Comparison of ENCODE assay signal across 8 cellular contexts in the genomic region with DNA sequence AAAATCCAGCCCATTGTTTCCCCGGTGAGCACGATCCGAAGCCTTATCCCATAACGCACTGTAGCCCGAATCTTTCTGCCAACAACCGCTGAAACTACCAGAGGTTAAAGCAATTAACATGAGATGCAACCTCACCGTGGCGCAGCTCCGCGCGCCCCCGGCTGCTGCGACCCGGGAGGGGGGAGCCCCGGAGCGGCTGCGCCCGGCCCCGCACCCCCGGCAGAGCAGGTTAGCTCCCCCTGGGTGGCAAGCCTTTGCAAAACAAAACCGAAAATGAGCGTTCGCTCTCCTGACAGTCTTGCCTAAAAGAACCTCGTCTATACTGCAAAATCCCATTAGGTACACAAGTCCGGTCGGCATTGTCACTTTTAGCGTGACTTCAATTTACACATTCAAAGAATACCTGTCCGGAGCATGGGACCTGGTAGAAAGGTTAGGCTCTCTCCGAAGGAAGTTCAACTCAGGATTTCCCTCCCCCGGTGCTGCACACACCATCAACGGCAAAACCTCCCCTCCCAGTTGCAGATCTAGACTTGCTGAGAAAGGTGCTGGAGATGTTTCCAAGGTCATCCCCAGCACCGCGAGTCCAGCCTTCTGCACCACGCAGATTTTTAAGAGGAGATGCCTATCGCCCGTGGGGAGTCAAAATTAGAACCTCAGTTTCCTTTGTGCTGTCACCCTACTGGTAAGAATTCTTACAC.
DNase-seq lines count a peak whose midpoint lies in the region; ATAC-seq and TF ChIP-seq lines count a peak whose summit lies in the region.

No MANE protein-coding gene starts in this region.

- H3K27ac Mint-ChIP-seq in Calu3 (ENCODE audit: unreplicated experiment), result no peak overlapping the region
- H3K27ac Mint-ChIP-seq in WTC11, result no peak overlapping the region

- no peaks in the 10 kb centered on the region for H3K79me2 ChIP-seq in mammary epithelial cell (ENCODE audit: insufficient read depth, low read length)

- dilution Hi-C loops in mammary epithelial cell (cut with HindIII; ENCODE audit: low sequenced_read_pairs), result no loop called here

- H3K36me3 Mint-ChIP-seq in Calu3 (ENCODE audit: insufficient read depth, unreplicated experiment), result peaks cover 9% of the 10 kb centered on the region
- H3K36me3 Mint-ChIP-seq in WTC11, result no peaks in the 10 kb centered on the region

- H3K9ac ChIP-seq in HUES6 (ENCODE audit: low read length) (peak overlapping the region; percentile 4), mammary epithelial cell (ENCODE audit: insufficient read depth, low read length) (peak overlapping the region; percentile 52)

- no peaks in the 10 kb centered on the region for H3K36me3 ChIP-seq in HUES6 (ENCODE audit: control insufficient read depth, insufficient read depth, low read length)
- H3K36me3 ChIP-seq in mammary epithelial cell (ENCODE audit: insufficient read depth, low read length), result no peaks in the 10 kb centered on the region
- H3K36me3 ChIP-seq in kidney epithelial cell (ENCODE audit: control insufficient read depth, insufficient read depth, low read length), result no peaks in the 10 kb centered on the region

- DNase-seq in Calu3, result peak; percentile 56
- peak; percentile 72 for DNase-seq in GM20000 (ENCODE audit: low spot score)
- DNase-seq in WTC11 (ENCODE audit: low spot score), result peak; percentile 29
- DNase-seq in mammary epithelial cell, result peak; percentile 34
- no peak for DNase-seq in kidney epithelial cell (ENCODE audit: low read depth)
- DNase-seq in stimulated activated CD4-positive, alpha-beta T cell treated with anti-CD3 and anti-CD28 coated beads, Interleukin-1b, Interleukin-23, amount 100 ng/mL, for 24 hours (ENCODE audit: low read depth in 4 of 4, low spot score in 1 of 4), result peak in 3 of 4 experiments; percentile 21 to 37 (median 29)
- DNase-seq in posterior vena cava (ENCODE audit: low spot score), result no peak

- H3K4me2 ChIP-seq in mammary epithelial cell (ENCODE audit: insufficient read depth, low read depth, low read length), result peak overlapping the region; percentile 95

- no peaks in the 10 kb centered on the region for H4K20me1 ChIP-seq in mammary epithelial cell (ENCODE audit: insufficient read depth, low read length)

- H3K4me3 ChIP-seq in HUES6 (ENCODE audit: low read depth, low read length) (peak overlapping the region; percentile 70), mammary epithelial cell (replicated peaks in 1 of 3; ENCODE audit: insufficient read depth in 1 of 3, low read depth in 2 of 3, low read length in 3 of 3) (peak overlapping the region; percentile 55 to 69 (median 59)), kidney epithelial cell (ENCODE audit: low read depth, low read length) (peak overlapping the region; percentile 46)

- no peak overlapping the region for H3K27ac ChIP-seq in HUES6 (ENCODE audit: low read depth, low read length)
- no peak overlapping the region for H3K27ac ChIP-seq in mammary epithelial cell (ENCODE audit: insufficient read depth, low read depth, low read length)

- peak; percentile 53 for ATAC-seq in WTC11

- H3K4me1 Mint-ChIP-seq in Calu3 (ENCODE audit: low read depth, unreplicated experiment) (no peaks in the 10 kb centered on the region), WTC11 (peaks cover 20% of the 10 kb centered on the region)

- 3% methylated on average over 21 of the region's 36 CpGs for WGBS in mammary epithelial cell (ENCODE audit: low coverage, missing lambda C conversion rate)

- H3K4me3 Mint-ChIP-seq in Calu3 (ENCODE audit: low read depth, unreplicated experiment) (peak overlapping the region; percentile 64), WTC11 (peak overlapping the region; percentile 71)

- POLR2A ChIA-PET in WTC11 (lab: Charles Lee), result no interaction called here

- CTCF ChIA-PET in Calu3 (lab: Charles Lee) (interaction anchor here (0.6 to 1.2 kb wide), 12 partner anchors 10 to 185 kb away, joined by 3 to 5 read pairs (median 3); no protein-coding TSS in a partner anchor), WTC11 (lab: Charles Lee) (interaction anchor here (0.6 to 2.6 kb wide), 6 partner anchors 12 to 188 kb away, joined by 3 to 11 read pairs (median 3); no protein-coding TSS in a partner anchor), mammary epithelial cell (lab: Charles Lee; ENCODE audit: low non-redundant PET) (interaction anchor here (0.7 kb wide), 1 partner anchor 257 kb away, joined by 3 read pairs; no protein-coding TSS in a partner anchor)

- intact Hi-C loops in Calu3 (cut with micrococcal nuclease; ENCODE audit: unreplicated experiment), result no loop called here
- intact Hi-C loops in mammary epithelial cell (cut with micrococcal nuclease), result loop anchor here (5.0 kb wide), 1 partner anchor 105 kb away; no protein-coding TSS in a partner anchor
- intact Hi-C loops in posterior vena cava (cut with DNase I), result no loop called here

- H3K27me3 ChIP-seq in HUES6 (ENCODE audit: control insufficient read depth, insufficient read depth, low read length) (peaks cover 44% of the 10 kb centered on the region), mammary epithelial cell (ENCODE audit: insufficient read depth, low read length) (no peaks in the 10 kb centered on the region), kidney epithelial cell (ENCODE audit: control insufficient read depth, insufficient read depth, low read length) (no peaks in the 10 kb centered on the region)

- peaks cover 5% of the 10 kb centered on the region; the same call in 1 of the 2 replicates for H3K4me1 ChIP-seq in HUES6 (ENCODE audit: control insufficient read depth, insufficient read depth, low read length)
- H3K4me1 ChIP-seq in mammary epithelial cell (ENCODE audit: insufficient read depth, low read length), result peaks cover 2% of the 10 kb centered on the region

- H3K9me3 Mint-ChIP-seq in Calu3 (ENCODE audit: low read depth, unreplicated experiment) (no peaks in the 10 kb centered on the region), WTC11 (no peaks in the 10 kb centered on the region)

- TF ChIP-seq CTCF in Calu3 (IDR thresholded peaks at IDR 0.05; ENCODE audit: unreplicated experiment), result no peak
- TF ChIP-seq CTCF in GM20000 (IDR thresholded peaks at IDR 0.05; ENCODE audit: extremely low read depth, missing control alignments), result no peak
- no peak for TF ChIP-seq CTCF in WTC11 (IDR thresholded peaks at IDR 0.05)
- TF ChIP-seq CTCF in mammary epithelial cell (conservative IDR thresholded peaks at IDR 0.05 in 1 of 2, IDR thresholded peaks at IDR 0.05 in 1 of 2; ENCODE audit: extremely low read depth in 1 of 2, insufficient read depth in 1 of 2, low read depth in 1 of 2, low read length in 2 of 2), result peak in 1 of 2 donors; percentile 20
- no peak for TF ChIP-seq CTCF in kidney epithelial cell (IDR thresholded peaks at IDR 0.05; ENCODE audit: insufficient read depth, low read length, poor library complexity, severe bottlenecking)

- H3K27me3 Mint-ChIP-seq in Calu3 (ENCODE audit: unreplicated experiment) (peaks cover 13% of the 10 kb centered on the region), WTC11 (ENCODE audit: low read depth) (peaks cover 31% of the 10 kb centered on the region)

- in situ Hi-C loops in mammary epithelial cell (cut with MboI; ENCODE audit: low sequenced_read_pairs in 2 of 2), result no loop called here

- BruUV-seq in Calu3 (replicated peaks; lab: Mats Ljungman, UMichigan), result no TSS peak
- no TSS peak for BruUV-seq in mammary epithelial cell (replicated peaks; lab: Mats Ljungman, UMichigan)

- no peaks in the 10 kb centered on the region for H3K9me3 ChIP-seq in HUES6 (ENCODE audit: control insufficient read depth, insufficient read depth, low read depth, low read length)
- no peaks in the 10 kb centered on the region for H3K9me3 ChIP-seq in mammary epithelial cell (replicated peaks; ENCODE audit: insufficient read depth, low read length)

- H2AFZ ChIP-seq in mammary epithelial cell (ENCODE audit: low read depth, low read length), result peak overlapping the region; percentile 91

TF ChIP-seq in WTC11, 78 proteins besides CTCF, POLR2A, EP300 and RAD21 (continues in another document):
- TF ChIP-seq, protein P1, sequence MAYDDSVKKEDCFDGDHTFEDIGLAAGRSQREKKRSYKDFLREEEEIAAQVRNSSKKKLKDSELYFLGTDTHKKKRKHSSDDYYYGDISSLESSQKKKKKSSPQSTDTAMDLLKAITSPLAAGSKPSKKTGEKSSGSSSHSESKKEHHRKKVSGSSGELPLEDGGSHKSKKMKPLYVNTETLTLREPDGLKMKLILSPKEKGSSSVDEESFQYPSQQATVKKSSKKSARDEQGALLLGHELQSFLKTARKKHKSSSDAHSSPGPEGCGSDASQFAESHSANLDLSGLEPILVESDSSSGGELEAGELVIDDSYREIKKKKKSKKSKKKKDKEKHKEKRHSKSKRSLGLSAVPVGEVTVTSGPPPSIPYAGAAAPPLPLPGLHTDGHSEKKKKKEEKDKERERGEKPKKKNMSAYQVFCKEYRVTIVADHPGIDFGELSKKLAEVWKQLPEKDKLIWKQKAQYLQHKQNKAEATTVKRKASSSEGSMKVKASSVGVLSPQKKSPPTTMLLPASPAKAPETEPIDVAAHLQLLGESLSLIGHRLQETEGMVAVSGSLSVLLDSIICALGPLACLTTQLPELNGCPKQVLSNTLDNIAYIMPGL (CRISPR knock-in tag; IDR thresholded peaks at IDR 0.05), result no peak; the same call in 1 of the 2 replicates
- TF ChIP-seq CBFB (CRISPR knock-in tag; IDR thresholded peaks at IDR 0.05; ENCODE audit: low read depth), result no peak
- no peak for TF ChIP-seq E2F4 (CRISPR knock-in tag; IDR thresholded peaks at IDR 0.05; ENCODE audit: borderline replicate concordance, low read depth)
- TF ChIP-seq ETV6 (CRISPR knock-in tag; IDR thresholded peaks at IDR 0.05), result peak; percentile 85; the same call in 1 of the 2 replicates
- TF ChIP-seq, protein P2, sequence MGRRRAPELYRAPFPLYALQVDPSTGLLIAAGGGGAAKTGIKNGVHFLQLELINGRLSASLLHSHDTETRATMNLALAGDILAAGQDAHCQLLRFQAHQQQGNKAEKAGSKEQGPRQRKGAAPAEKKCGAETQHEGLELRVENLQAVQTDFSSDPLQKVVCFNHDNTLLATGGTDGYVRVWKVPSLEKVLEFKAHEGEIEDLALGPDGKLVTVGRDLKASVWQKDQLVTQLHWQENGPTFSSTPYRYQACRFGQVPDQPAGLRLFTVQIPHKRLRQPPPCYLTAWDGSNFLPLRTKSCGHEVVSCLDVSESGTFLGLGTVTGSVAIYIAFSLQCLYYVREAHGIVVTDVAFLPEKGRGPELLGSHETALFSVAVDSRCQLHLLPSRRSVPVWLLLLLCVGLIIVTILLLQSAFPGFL (CRISPR knock-in tag; IDR thresholded peaks at IDR 0.05; ENCODE audit: borderline replicate concordance), result no peak

Comparison
In these comparisons a context has a peak if more than half of its experiments do, and no peak if none do; other contexts are left out.
1. DNase-seq: peak in Calu3 (single experiment), GM20000 (single experiment), WTC11 (single experiment), mammary epithelial cell (single experiment) and stimulated activated CD4-positive, alpha-beta T cell treated with anti-CD3 and anti-CD28 coated beads, Interleukin-1b, Interleukin-23, amount 100 ng/mL, for 24 hours (3 of 4); none in kidney epithelial cell (single experiment) and posterior vena cava (single experiment).
2. Peak in every context shown above with its lines, with median percentiles within 50 percentile points of each other: H3K4me3 ChIP-seq.